Comparison of ENCODE assay signal across 8 cellular contexts in genomic region chr17:61409301-61410099, GRCh38. TPM values are rescaled to one million over a fixed set of nuclear protein-coding genes. Genes with fewer than 3 reads are reported as not detected.
DNase-seq lines count a peak whose midpoint lies in the region; ATAC-seq and TF ChIP-seq lines count a peak whose summit lies in the region.

No MANE protein-coding gene starts in this region.

- H3K27ac ChIP-seq in heart left ventricle, result peak overlapping the region in 11 of 12 donors; percentile 52 to 92 (median 81)

- peak; percentile 25 to 40 for ATAC-seq in activated naive CD4-positive, alpha-beta T cell treated with anti-CD3 and anti-CD28 coated beads, Interleukin-2, amount 50 U/mL, for 72 hours
- ATAC-seq in heart left ventricle (peak in 3 of 4 donors; percentile 41 to 52 (median 42)), HG03354 (IDR thresholded peaks at IDR 0.05; ENCODE audit: poor library complexity, severe bottlenecking, unreplicated experiment) (no peak)

- no peak overlapping the region for H3K27ac Mint-ChIP-seq in activated naive CD4-positive, alpha-beta T cell treated with anti-CD3 and anti-CD28 coated beads, Interleukin-2, amount 50 U/mL, for 72 hours

- H3K36me3 ChIP-seq in heart left ventricle, result peaks cover 0 to 25% (median 0%) of the 10 kb centered on the region in 9 donors

- H3K27me3 ChIP-seq in heart left ventricle, result peaks cover 13 to 83% (median 28%) of the 10 kb centered on the region in 9 donors

- DNase-seq in AML-193 (lab: John Stamatoyannopoulos, UW), result peak; percentile 59 to 65
- DNase-seq in NCI-H526 treated with DMSO at 0.1 percent for 48 hours (lab: John Stamatoyannopoulos, UW), result peak; percentile 39
- peak; percentile 56 to 61 for DNase-seq in activated naive CD4-positive, alpha-beta T cell treated with anti-CD3 and anti-CD28 coated beads, Interleukin-2, amount 50 U/mL, for 72 hours (ENCODE audit: low spot score in 2 of 2)
- peak in 4 of 5 donors; percentile 49 to 80 (median 68) for DNase-seq in heart left ventricle
- peak; percentile 31 for DNase-seq in pons (ENCODE audit: low spot score)
- DNase-seq in SHP77 (lab: John Stamatoyannopoulos, UW), result no peak

- H3K4me3 ChIP-seq in GM12875 (ENCODE audit: low read depth, low read length), result peak overlapping the region; percentile 45
- peak overlapping the region; percentile 37 to 84 (median 65) for H3K4me3 ChIP-seq in heart left ventricle

- peaks cover 0 to 72% (median 33%) of the 10 kb centered on the region in 12 donors for H3K4me1 ChIP-seq in heart left ventricle

- H3K36me3 Mint-ChIP-seq in activated naive CD4-positive, alpha-beta T cell treated with anti-CD3 and anti-CD28 coated beads, Interleukin-2, amount 50 U/mL, for 72 hours, result no peaks in the 10 kb centered on the region

- no peaks in the 10 kb centered on the region for H3K9me3 ChIP-seq in heart left ventricle

- WGBS in heart left ventricle, 4 donors, result 2 to 8% (median 2%) methylated on average over 47 to 73 of the region's 73 CpGs

- no peaks in the 10 kb centered on the region for H3K9me3 Mint-ChIP-seq in activated naive CD4-positive, alpha-beta T cell treated with anti-CD3 and anti-CD28 coated beads, Interleukin-2, amount 50 U/mL, for 72 hours

- TF ChIP-seq CTCF in GM12875 (IDR thresholded peaks at IDR 0.05; ENCODE audit: borderline replicate concordance, insufficient read depth, low read depth, low read length) (peak; percentile 67), heart left ventricle (IDR thresholded peaks at IDR 0.05) (peak in 11 of 12 donors; percentile 11 to 63 (median 45))

- no peak for TF ChIP-seq POLR2A in heart left ventricle (IDR thresholded peaks at IDR 0.05)

- intact Hi-C loops in heart left ventricle (cut with DNase I), result loop anchor here (2.0 to 10.0 kb wide), 9 partner anchors 143 to 689 kb away; partner anchors contain the start of gene MED13 (in 5 of the 10)

RNA-seq across cellular contexts. Expression of gene TBX2, which starts 9.9 kb away (rescaled TPM):
- total RNA-seq in activated naive CD4-positive, alpha-beta T cell treated with anti-CD3 and anti-CD28 coated beads, Interleukin-2, amount 50 U/mL, for 72 hours, result not detected
- total RNA-seq in heart left ventricle, result 10 to 100 TPM in 7 of 9 donors, 1 to 10 TPM in 2; 7.0 to 23.0 (median 13.6) TPM
- 10 to 100 TPM in 1 of 2 donors, 1 to 10 TPM in 1; 9.6 to 13.4 TPM for polyA plus RNA-seq in heart left ventricle

RNA-seq across cellular contexts. Expression of gene TBX4, which starts 42.7 kb away (rescaled TPM):
- total RNA-seq in activated naive CD4-positive, alpha-beta T cell treated with anti-CD3 and anti-CD28 coated beads, Interleukin-2, amount 50 U/mL, for 72 hours, result not detected
- under 1 TPM in 3 of 9 donors, not detected in 6; 0.09 to 0.29 (median 0.10) TPM for total RNA-seq in heart left ventricle
- polyA plus RNA-seq in heart left ventricle, result under 1 TPM in 1 of 2 donors, not detected in 1; 0.07 TPM

Comparison
In these comparisons a context has a peak if more than half of its experiments do, and no peak if none do; other contexts are left out.
1. DNase-seq: peak in AML-193 (2 of 2), NCI-H526 treated with DMSO at 0.1 percent for 48 hours (single experiment), activated naive CD4-positive, alpha-beta T cell treated with anti-CD3 and anti-CD28 coated beads, Interleukin-2, amount 50 U/mL, for 72 hours (2 of 2), heart left ventricle (4 of 5) and pons (single experiment); none in SHP77 (0 of 2).
2. RNA of gene TBX2, which starts 9.9 kb away (total RNA-seq): 7.0 to 23.0 TPM in heart left ventricle; not detected in activated naive CD4-positive, alpha-beta T cell treated with anti-CD3 and anti-CD28 coated beads, Interleukin-2, amount 50 U/mL, for 72 hours; every median in the first group is over 4 times any median in the second.